Comparison of ENCODE assay signal across 24 cellular contexts in genomic region chr10:83612746-83613145, GRCh38.
"Had no signal": no experiment of that assay in that cellular context is flagged by ENCODE, and none has a peak within 500 bp of the region (broad histone marks: within the 10 kb centered on the region; RNA-seq: fewer than 3 reads in every experiment).

No MANE protein-coding gene starts in this region.

- H3K4me1 ChIP-seq: esophagus squamous epithelium, foreskin keratinocyte, pancreas, testis, tibial nerve, upper lobe of right lung, vagina had no signal

- H3K27me3 ChIP-seq: esophagus squamous epithelium, foreskin keratinocyte, neural progenitor cell, pancreas, testis, tibial nerve, upper lobe of right lung, vagina had no signal

- H3K4me3 ChIP-seq: esophagus squamous epithelium, lung, neural progenitor cell, pancreas, smooth muscle cell, testis, tibial nerve, upper lobe of right lung, vagina had no signal

- H3K9ac ChIP-seq: neural progenitor cell had no signal

- H3K9me3 ChIP-seq: esophagus squamous epithelium, pancreas, testis, tibial nerve, upper lobe of right lung, vagina had no signal

- H3K36me3 Mint-ChIP-seq: natural killer cell treated with Interleukin-12 subunit alpha and Interleukin-12 subunit beta and Interleukin-15 and Interleukin-18, amount 100 ng/mL, for 72 hours; stimulated activated memory B cell treated with anti-CD40 and anti-IgM and Interleukin-4, amounts not matched to agents 10 μg/mL and 1 μg/mL and 100 μg/mL, for 72 hours had no signal

- H3K4me1 Mint-ChIP-seq: immature natural killer cell; stimulated activated memory B cell treated with anti-CD40 and anti-IgM and Interleukin-4, amounts not matched to agents 10 μg/mL and 1 μg/mL and 100 μg/mL, for 72 hours had no signal

- DNase-seq: effector memory CD8-positive, alpha-beta T cell; esophagus squamous epithelium; foreskin keratinocyte; immature natural killer cell; left cardiac atrium; left ventricle myocardium superior; midbrain; nucleus accumbens; pancreas; right cardiac atrium; stimulated activated CD4-positive, alpha-beta T cell treated with anti-CD3 and anti-CD28 coated beads, Interleukin-4, amount 100 ng/mL, for 1 hour; stimulated activated CD8-positive, alpha-beta memory T cell treated with anti-CD3 and anti-CD28 coated beads, Interleukin-4, amount 100 ng/mL, for 48 hours; testis; upper lobe of right lung had no signal

- H3K27ac ChIP-seq: esophagus squamous epithelium, foreskin keratinocyte, neural progenitor cell, pancreas, testis, tibial nerve, upper lobe of right lung, vagina had no signal

- H3K27me3 Mint-ChIP-seq: effector memory CD8-positive, alpha-beta T cell; natural killer cell treated with Interleukin-12 subunit alpha and Interleukin-12 subunit beta and Interleukin-15 and Interleukin-18, amount 100 ng/mL, for 72 hours; progenitor cell of endocrine pancreas; stimulated activated memory B cell treated with anti-CD40 and anti-IgM and Interleukin-4, amounts not matched to agents 10 μg/mL and 1 μg/mL and 100 μg/mL, for 72 hours; stimulated activated naive CD8-positive, alpha-beta T cell treated with anti-CD3 and anti-CD28 coated beads, Interleukin-15, Interleukin-2, amounts not matched to agents 100 ng/mL and 50 ng/mL, for 24 hours had no signal

- H3K36me3 ChIP-seq: esophagus squamous epithelium, neural progenitor cell, pancreas, tibial nerve, upper lobe of right lung, vagina had no signal

- H2AFZ ChIP-seq: neural progenitor cell had no signal

- H3K4me2 ChIP-seq: neural progenitor cell had no signal

- H3K4me3 Mint-ChIP-seq: effector memory CD8-positive, alpha-beta T cell; immature natural killer cell; natural killer cell treated with Interleukin-12 subunit alpha and Interleukin-12 subunit beta and Interleukin-15 and Interleukin-18, amount 100 ng/mL, for 72 hours; neural progenitor cell; stimulated activated memory B cell treated with anti-CD40 and anti-IgM and Interleukin-4, amounts not matched to agents 10 μg/mL and 1 μg/mL and 100 μg/mL, for 72 hours; stimulated activated naive CD8-positive, alpha-beta T cell treated with anti-CD3 and anti-CD28 coated beads, Interleukin-15, Interleukin-2, amounts not matched to agents 100 ng/mL and 50 ng/mL, for 24 hours had no signal

- FAIRE-seq: keratinocyte, pancreas had no signal

- H3K9me3 Mint-ChIP-seq: stimulated activated naive CD8-positive, alpha-beta T cell treated with anti-CD3 and anti-CD28 coated beads, Interleukin-15, Interleukin-2, amounts not matched to agents 100 ng/mL and 50 ng/mL, for 24 hours had no signal

- H3K27ac Mint-ChIP-seq: effector memory CD8-positive, alpha-beta T cell; immature natural killer cell; natural killer cell treated with Interleukin-12 subunit alpha and Interleukin-12 subunit beta and Interleukin-15 and Interleukin-18, amount 100 ng/mL, for 72 hours; neural progenitor cell; progenitor cell of endocrine pancreas; stimulated activated memory B cell treated with anti-CD40 and anti-IgM and Interleukin-4, amounts not matched to agents 10 μg/mL and 1 μg/mL and 100 μg/mL, for 72 hours; stimulated activated naive CD8-positive, alpha-beta T cell treated with anti-CD3 and anti-CD28 coated beads, Interleukin-15, Interleukin-2, amounts not matched to agents 100 ng/mL and 50 ng/mL, for 24 hours had no signal
